In genomic region chr7:33591481-33591880, GRCh38 we compare ENCODE assay signal across 24 cellular contexts.
A peak's percentile ranks its signal among the peaks of the same experiment; 100 is the strongest.
DNase-seq lines count a peak whose midpoint lies in the region; ATAC-seq, FAIRE-seq and TF ChIP-seq lines count a peak whose summit lies in the region.
"Had no signal": no experiment of that assay in that cellular context is flagged by ENCODE, and none has a peak within 500 bp of the region (broad histone marks: within the 10 kb centered on the region; RNA-seq: fewer than 3 reads in every experiment).

No MANE protein-coding gene starts in this region.

- H3K27me3 Mint-ChIP-seq in activated CD4-positive, alpha-beta T cell treated with anti-CD3 and anti-CD28 coated beads, Interleukin-2, amount 10 ng/mL, durations not matched to agents 24 days and 14 days: no peaks in the 10 kb centered on the region
- H3K27me3 Mint-ChIP-seq: activated CD4-positive, alpha-beta T cell treated with anti-CD3 and anti-CD28 coated beads for 36 hours; effector memory CD8-positive, alpha-beta T cell; stimulated activated naive CD8-positive, alpha-beta T cell treated with anti-CD3 and anti-CD28 coated beads, Interleukin-15, Interleukin-2, amounts not matched to agents 100 ng/mL and 50 ng/mL, for 24 hours had no signal

- H3K4me2 ChIP-seq in endothelial cell of umbilical vein (ENCODE audit: insufficient read depth, low read length): peak overlapping the region; percentile 34

- TF ChIP-seq CTCF in RWPE2 (IDR thresholded peaks at IDR 0.05; ENCODE audit: poor library complexity, severe bottlenecking) (no peak), endothelial cell of umbilical vein (IDR thresholded peaks at IDR 0.05; ENCODE audit: extremely low read depth in 1 of 2, insufficient read depth in 1 of 2, low read depth in 1 of 2, low read length in 2 of 2) (no peak)

- no peaks in the 10 kb centered on the region for H3K9me1 ChIP-seq in endothelial cell of umbilical vein (replicated peaks; ENCODE audit: control insufficient read depth, extremely low read depth, insufficient read depth, low read length)

- peak overlapping the region; percentile 73 for H3K27ac ChIP-seq in RWPE2 (ENCODE audit: poor library complexity, severe bottlenecking)
- peak overlapping the region; percentile 27 for H3K27ac ChIP-seq in endothelial cell of umbilical vein (ENCODE audit: insufficient read depth, low read depth, low read length)
- H3K27ac ChIP-seq: adrenal gland, parathyroid adenoma, SJCRH30, transverse colon had no signal

- no peaks in the 10 kb centered on the region for H3K36me3 ChIP-seq in RWPE2 (ENCODE audit: low read depth)
- no peaks in the 10 kb centered on the region for H3K36me3 ChIP-seq in endothelial cell of umbilical vein (ENCODE audit: control insufficient read depth in 2 of 2, extremely low read depth in 1 of 2, insufficient read depth in 2 of 2, low read length in 2 of 2)
- H3K36me3 ChIP-seq: adrenal gland, SJCRH30, transverse colon had no signal

- H3K79me2 ChIP-seq in endothelial cell of umbilical vein (ENCODE audit: control insufficient read depth, insufficient read depth, low read length): no peaks in the 10 kb centered on the region
- H3K79me2 ChIP-seq: parathyroid adenoma had no signal

- no peak for TF ChIP-seq POLR2A in endothelial cell of umbilical vein (IDR thresholded peaks at IDR 0.05; ENCODE audit: low read depth, low read length)

- H4K20me1 ChIP-seq in endothelial cell of umbilical vein (replicated peaks; ENCODE audit: control insufficient read depth, extremely low read depth, insufficient read depth, low read length): no peaks in the 10 kb centered on the region

- H3K9me3 ChIP-seq in RWPE2 (ENCODE audit: severe bottlenecking): no peaks in the 10 kb centered on the region
- no peaks in the 10 kb centered on the region for H3K9me3 ChIP-seq in endothelial cell of umbilical vein (replicated peaks; ENCODE audit: control insufficient read depth, insufficient read depth, low read length)
- H3K9me3 ChIP-seq: adrenal gland, SJCRH30, transverse colon had no signal

- H3K4me3 ChIP-seq in RWPE2 (ENCODE audit: severe bottlenecking) (no peak overlapping the region), endothelial cell of umbilical vein (replicated peaks in 1 of 3; ENCODE audit: insufficient read depth in 1 of 3, low read depth in 1 of 3, low read length in 3 of 3) (no peak overlapping the region)
- H3K4me3 ChIP-seq: adrenal gland, SJCRH30, transverse colon had no signal

- POLR2A ChIA-PET in endothelial cell of umbilical vein (lab: Charles Lee): no interaction called here

- no peak overlapping the region for H3K4me3 Mint-ChIP-seq in activated CD4-positive, alpha-beta T cell treated with anti-CD3 and anti-CD28 coated beads, Interleukin-2, amount 10 ng/mL, durations not matched to agents 24 days and 14 days
- H3K4me3 Mint-ChIP-seq: activated CD4-positive, alpha-beta T cell treated with anti-CD3 and anti-CD28 coated beads for 36 hours; effector memory CD8-positive, alpha-beta T cell; natural killer cell; stimulated activated naive CD8-positive, alpha-beta T cell treated with anti-CD3 and anti-CD28 coated beads, Interleukin-15, Interleukin-2, amounts not matched to agents 100 ng/mL and 50 ng/mL, for 24 hours; T-helper 2 cell treated with Interferon-gamma antibody and Interleukin-4, amounts not matched to agents 5 μg/mL and 100 μg/mL, for 36 hours had no signal

- H2AFZ ChIP-seq in endothelial cell of umbilical vein (ENCODE audit: low read depth, low read length): peak overlapping the region; percentile 34
- H2AFZ ChIP-seq: parathyroid adenoma had no signal

- FAIRE-seq in endothelial cell of umbilical vein (lab: Jason Lieb, UNC) (peak; percentile 42), HTR-8/SVneo (lab: Jason Lieb, UNC) (no peak)

- TSS peak; percentile 94 for BruUV-seq in endothelial cell of umbilical vein (replicated peaks; lab: Mats Ljungman, UMichigan)

- H3K4me1 Mint-ChIP-seq in activated CD4-positive, alpha-beta T cell treated with anti-CD3 and anti-CD28 coated beads, Interleukin-2, amount 10 ng/mL, durations not matched to agents 24 days and 14 days: no peaks in the 10 kb centered on the region
- H3K4me1 Mint-ChIP-seq: activated CD4-positive, alpha-beta T cell treated with anti-CD3 and anti-CD28 coated beads for 36 hours had no signal

- H3K27me3 ChIP-seq in RWPE2 (ENCODE audit: insufficient read depth, poor library complexity, severe bottlenecking): no peaks in the 10 kb centered on the region
- no peaks in the 10 kb centered on the region for H3K27me3 ChIP-seq in endothelial cell of umbilical vein (ENCODE audit: control insufficient read depth in 2 of 2, insufficient read depth in 2 of 2, low read length in 2 of 2)
- H3K27me3 ChIP-seq: adrenal gland, SJCRH30, transverse colon had no signal

- H3K4me1 ChIP-seq in RWPE2 (ENCODE audit: insufficient read depth, poor library complexity, severe bottlenecking) (peaks cover 13% of the 10 kb centered on the region), endothelial cell of umbilical vein (ENCODE audit: control insufficient read depth, extremely low read depth, insufficient read depth, low read length) (peaks cover 17% of the 10 kb centered on the region)
- H3K4me1 ChIP-seq: adrenal gland, parathyroid adenoma, SJCRH30 had no signal

- H3K27ac Mint-ChIP-seq in activated CD4-positive, alpha-beta T cell treated with anti-CD3 and anti-CD28 coated beads, Interleukin-2, amount 10 ng/mL, durations not matched to agents 24 days and 14 days: no peak overlapping the region
- H3K27ac Mint-ChIP-seq: activated CD4-positive, alpha-beta T cell treated with anti-CD3 and anti-CD28 coated beads for 36 hours; effector memory CD8-positive, alpha-beta T cell; natural killer cell; stimulated activated naive CD8-positive, alpha-beta T cell treated with anti-CD3 and anti-CD28 coated beads, Interleukin-15, Interleukin-2, amounts not matched to agents 100 ng/mL and 50 ng/mL, for 24 hours; T-helper 2 cell treated with Interferon-gamma antibody and Interleukin-4, amounts not matched to agents 5 μg/mL and 100 μg/mL, for 36 hours had no signal

- dilution Hi-C loops in endothelial cell of umbilical vein (cut with MboI; ENCODE audit: extremely low pct_ligation_motif_present, low sequenced_read_pairs): no loop called here

- CTCF ChIA-PET in endothelial cell of umbilical vein (lab: Charles Lee): interaction anchor here (1.0 to 1.1 kb wide), 3 partner anchors 8 to 304 kb away, joined by 3 to 4 read pairs (median 3); no protein-coding TSS in a partner anchor

- DNase-seq in activated CD4-positive, alpha-beta T cell treated with anti-CD3 and anti-CD28 coated beads, Interleukin-2, amount 10 ng/mL, durations not matched to agents 24 days and 14 days: peak; percentile 1
- DNase-seq in activated CD4-positive, alpha-beta T cell treated with anti-CD3 and anti-CD28 coated beads for 4 hours: no peak
- no peak for DNase-seq in RWPE2 (ENCODE audit: low spot score)
- DNase-seq in endothelial cell of umbilical vein (ENCODE audit: low read depth, low spot score): peak; percentile 69
- no peak for DNase-seq in NCI-H2196 treated with DMSO at 0.1 percent for 48 hours (lab: John Stamatoyannopoulos, UW; ENCODE audit: unreplicated experiment)
- no peak for DNase-seq in NCI-H128 (lab: John Stamatoyannopoulos, UW; ENCODE audit: unreplicated experiment)
- no peak for DNase-seq in HTR-8/SVneo (ENCODE audit: insufficient read length, low spot score)
- DNase-seq: activated CD4-positive, alpha-beta T cell treated with anti-CD3 and anti-CD28 coated beads for 36 hours; activated effector memory CD4-positive, alpha-beta T cell treated with anti-CD3 and anti-CD28 coated beads, Interleukin-2, amount 50 U/mL, for 16 hours; adrenal gland; effector memory CD8-positive, alpha-beta T cell; H7; kidney glomerular epithelial cell; mesendoderm; natural killer cell; NCI-H1436 treated with DMSO at 0.1 percent for 48 hours; NCI-H446; SJCRH30; stimulated activated CD4-positive, alpha-beta T cell treated with anti-CD3 and anti-CD28 coated beads, Interleukin-2, amount 100 ng/mL, for 24 hours; transverse colon had no signal

- ATAC-seq in RWPE2 (ENCODE audit: low read depth) (no peak), GM21526 (IDR thresholded peaks at IDR 0.05; ENCODE audit: low FRiP score, unreplicated experiment) (no peak)
- ATAC-seq: activated CD4-positive, alpha-beta T cell treated with anti-CD3 and anti-CD28 coated beads for 36 hours; effector memory CD8-positive, alpha-beta T cell had no signal

- no peaks in the 10 kb centered on the region for H3K36me3 Mint-ChIP-seq in activated CD4-positive, alpha-beta T cell treated with anti-CD3 and anti-CD28 coated beads, Interleukin-2, amount 10 ng/mL, durations not matched to agents 24 days and 14 days (ENCODE audit: low read depth)

- intact Hi-C loops in activated CD4-positive, alpha-beta T cell treated with anti-CD3 and anti-CD28 coated beads, Interleukin-2, amount 10 ng/mL, durations not matched to agents 24 days and 14 days (cut with micrococcal nuclease): no loop called here
- intact Hi-C loops in endothelial cell of umbilical vein (cut with micrococcal nuclease): loop anchor here (1.0 to 5.0 kb wide), 2 partner anchors 78 to 136 kb away; no protein-coding TSS in a partner anchor

- no peaks in the 10 kb centered on the region for H3K9me3 Mint-ChIP-seq in activated CD4-positive, alpha-beta T cell treated with anti-CD3 and anti-CD28 coated beads, Interleukin-2, amount 10 ng/mL, durations not matched to agents 24 days and 14 days
- H3K9me3 Mint-ChIP-seq: T-helper 2 cell treated with Interferon-gamma antibody and Interleukin-4, amounts not matched to agents 5 μg/mL and 100 μg/mL, for 36 hours had no signal

- no peak overlapping the region for H3K9ac ChIP-seq in endothelial cell of umbilical vein (replicated peaks; ENCODE audit: extremely low read depth, insufficient read depth, low read length)
- H3K9ac ChIP-seq: parathyroid adenoma had no signal

TF ChIP-seq in endothelial cell of umbilical vein, 7 proteins besides CTCF, POLR2A, EP300 and RAD21:
- TF ChIP-seq, protein P1, sequence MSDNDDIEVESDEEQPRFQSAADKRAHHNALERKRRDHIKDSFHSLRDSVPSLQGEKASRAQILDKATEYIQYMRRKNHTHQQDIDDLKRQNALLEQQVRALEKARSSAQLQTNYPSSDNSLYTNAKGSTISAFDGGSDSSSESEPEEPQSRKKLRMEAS (IDR thresholded peaks at IDR 0.05; ENCODE audit: insufficient read depth, insufficient read length): no peak
- no peak for TF ChIP-seq GATA2 (IDR thresholded peaks at IDR 0.05; ENCODE audit: insufficient read depth, insufficient read length, low read depth, low read length)
TF ChIP-seq in endothelial cell of umbilical vein: peak in this region for 0.

Comparison
In these comparisons a context has a peak if more than half of its experiments do, and no peak if none do; other contexts are left out.
1. DNase-seq: peak in activated CD4-positive, alpha-beta T cell treated with anti-CD3 and anti-CD28 coated beads, Interleukin-2, amount 10 ng/mL, durations not matched to agents 24 days and 14 days (single experiment) and endothelial cell of umbilical vein (single experiment); none in activated CD4-positive, alpha-beta T cell treated with anti-CD3 and anti-CD28 coated beads for 4 hours (0 of 2), RWPE2 (single experiment), NCI-H2196 treated with DMSO at 0.1 percent for 48 hours (single experiment), NCI-H128 (single experiment) and HTR-8/SVneo (single experiment).